1 cellular context compared by ENCODE assay signal in the genomic region with DNA sequence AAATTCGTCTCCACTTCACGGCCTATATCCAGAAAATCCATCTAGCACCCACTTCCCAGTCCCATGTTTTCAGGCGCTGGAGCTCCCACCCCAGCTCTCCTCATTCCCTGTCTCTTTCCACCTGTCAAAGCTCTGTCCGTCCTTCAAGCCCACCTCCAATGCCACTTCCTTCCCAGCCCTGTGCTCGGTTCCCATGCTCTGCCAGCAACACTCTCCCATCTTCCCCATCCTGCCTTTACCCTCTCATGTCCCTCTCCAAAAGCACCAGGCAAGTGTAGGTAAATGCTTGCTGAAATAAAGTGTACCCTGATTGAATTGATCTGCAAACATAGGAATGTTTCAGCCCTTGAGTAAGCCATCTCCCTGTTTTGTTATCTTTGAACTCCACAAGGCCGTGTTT.
TF ChIP-seq lines count a peak whose summit lies in the region.

No MANE protein-coding gene starts in this region.

TF ChIP-seq in WTC11, 78 proteins besides CTCF, POLR2A, EP300 and RAD21 (continued from another document):
- TF ChIP-seq, protein P1, sequence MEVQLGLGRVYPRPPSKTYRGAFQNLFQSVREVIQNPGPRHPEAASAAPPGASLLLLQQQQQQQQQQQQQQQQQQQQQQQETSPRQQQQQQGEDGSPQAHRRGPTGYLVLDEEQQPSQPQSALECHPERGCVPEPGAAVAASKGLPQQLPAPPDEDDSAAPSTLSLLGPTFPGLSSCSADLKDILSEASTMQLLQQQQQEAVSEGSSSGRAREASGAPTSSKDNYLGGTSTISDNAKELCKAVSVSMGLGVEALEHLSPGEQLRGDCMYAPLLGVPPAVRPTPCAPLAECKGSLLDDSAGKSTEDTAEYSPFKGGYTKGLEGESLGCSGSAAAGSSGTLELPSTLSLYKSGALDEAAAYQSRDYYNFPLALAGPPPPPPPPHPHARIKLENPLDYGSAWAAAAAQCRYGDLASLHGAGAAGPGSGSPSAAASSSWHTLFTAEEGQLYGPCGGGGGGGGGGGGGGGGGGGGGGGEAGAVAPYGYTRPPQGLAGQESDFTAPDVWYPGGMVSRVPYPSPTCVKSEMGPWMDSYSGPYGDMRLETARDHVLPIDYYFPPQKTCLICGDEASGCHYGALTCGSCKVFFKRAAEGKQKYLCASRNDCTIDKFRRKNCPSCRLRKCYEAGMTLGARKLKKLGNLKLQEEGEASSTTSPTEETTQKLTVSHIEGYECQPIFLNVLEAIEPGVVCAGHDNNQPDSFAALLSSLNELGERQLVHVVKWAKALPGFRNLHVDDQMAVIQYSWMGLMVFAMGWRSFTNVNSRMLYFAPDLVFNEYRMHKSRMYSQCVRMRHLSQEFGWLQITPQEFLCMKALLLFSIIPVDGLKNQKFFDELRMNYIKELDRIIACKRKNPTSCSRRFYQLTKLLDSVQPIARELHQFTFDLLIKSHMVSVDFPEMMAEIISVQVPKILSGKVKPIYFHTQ (CRISPR knock-in tag; IDR thresholded peaks at IDR 0.05), result no peak
- TF ChIP-seq NFATC4 (CRISPR knock-in tag; IDR thresholded peaks at IDR 0.05) (no peak), EMX1 (CRISPR knock-in tag; IDR thresholded peaks at IDR 0.05) (no peak), ESRRA (CRISPR knock-in tag; IDR thresholded peaks at IDR 0.05; ENCODE audit: borderline replicate concordance) (no peak)
- TF ChIP-seq, protein P2, sequence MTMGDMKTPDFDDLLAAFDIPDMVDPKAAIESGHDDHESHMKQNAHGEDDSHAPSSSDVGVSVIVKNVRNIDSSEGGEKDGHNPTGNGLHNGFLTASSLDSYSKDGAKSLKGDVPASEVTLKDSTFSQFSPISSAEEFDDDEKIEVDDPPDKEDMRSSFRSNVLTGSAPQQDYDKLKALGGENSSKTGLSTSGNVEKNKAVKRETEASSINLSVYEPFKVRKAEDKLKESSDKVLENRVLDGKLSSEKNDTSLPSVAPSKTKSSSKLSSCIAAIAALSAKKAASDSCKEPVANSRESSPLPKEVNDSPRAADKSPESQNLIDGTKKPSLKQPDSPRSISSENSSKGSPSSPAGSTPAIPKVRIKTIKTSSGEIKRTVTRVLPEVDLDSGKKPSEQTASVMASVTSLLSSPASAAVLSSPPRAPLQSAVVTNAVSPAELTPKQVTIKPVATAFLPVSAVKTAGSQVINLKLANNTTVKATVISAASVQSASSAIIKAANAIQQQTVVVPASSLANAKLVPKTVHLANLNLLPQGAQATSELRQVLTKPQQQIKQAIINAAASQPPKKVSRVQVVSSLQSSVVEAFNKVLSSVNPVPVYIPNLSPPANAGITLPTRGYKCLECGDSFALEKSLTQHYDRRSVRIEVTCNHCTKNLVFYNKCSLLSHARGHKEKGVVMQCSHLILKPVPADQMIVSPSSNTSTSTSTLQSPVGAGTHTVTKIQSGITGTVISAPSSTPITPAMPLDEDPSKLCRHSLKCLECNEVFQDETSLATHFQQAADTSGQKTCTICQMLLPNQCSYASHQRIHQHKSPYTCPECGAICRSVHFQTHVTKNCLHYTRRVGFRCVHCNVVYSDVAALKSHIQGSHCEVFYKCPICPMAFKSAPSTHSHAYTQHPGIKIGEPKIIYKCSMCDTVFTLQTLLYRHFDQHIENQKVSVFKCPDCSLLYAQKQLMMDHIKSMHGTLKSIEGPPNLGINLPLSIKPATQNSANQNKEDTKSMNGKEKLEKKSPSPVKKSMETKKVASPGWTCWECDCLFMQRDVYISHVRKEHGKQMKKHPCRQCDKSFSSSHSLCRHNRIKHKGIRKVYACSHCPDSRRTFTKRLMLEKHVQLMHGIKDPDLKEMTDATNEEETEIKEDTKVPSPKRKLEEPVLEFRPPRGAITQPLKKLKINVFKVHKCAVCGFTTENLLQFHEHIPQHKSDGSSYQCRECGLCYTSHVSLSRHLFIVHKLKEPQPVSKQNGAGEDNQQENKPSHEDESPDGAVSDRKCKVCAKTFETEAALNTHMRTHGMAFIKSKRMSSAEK (CRISPR knock-in tag; IDR thresholded peaks at IDR 0.05; ENCODE audit: borderline replicate concordance), result no peak
- TF ChIP-seq, protein P3, sequence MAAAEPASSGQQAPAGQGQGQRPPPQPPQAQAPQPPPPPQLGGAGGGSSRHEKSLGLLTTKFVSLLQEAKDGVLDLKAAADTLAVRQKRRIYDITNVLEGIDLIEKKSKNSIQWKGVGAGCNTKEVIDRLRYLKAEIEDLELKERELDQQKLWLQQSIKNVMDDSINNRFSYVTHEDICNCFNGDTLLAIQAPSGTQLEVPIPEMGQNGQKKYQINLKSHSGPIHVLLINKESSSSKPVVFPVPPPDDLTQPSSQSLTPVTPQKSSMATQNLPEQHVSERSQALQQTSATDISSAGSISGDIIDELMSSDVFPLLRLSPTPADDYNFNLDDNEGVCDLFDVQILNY (CRISPR knock-in tag; IDR thresholded peaks at IDR 0.05), result no peak
TF ChIP-seq in WTC11: peak in this region for 0.
